Comparison of ENCODE assay signal across 8 cellular contexts in the genomic region with DNA sequence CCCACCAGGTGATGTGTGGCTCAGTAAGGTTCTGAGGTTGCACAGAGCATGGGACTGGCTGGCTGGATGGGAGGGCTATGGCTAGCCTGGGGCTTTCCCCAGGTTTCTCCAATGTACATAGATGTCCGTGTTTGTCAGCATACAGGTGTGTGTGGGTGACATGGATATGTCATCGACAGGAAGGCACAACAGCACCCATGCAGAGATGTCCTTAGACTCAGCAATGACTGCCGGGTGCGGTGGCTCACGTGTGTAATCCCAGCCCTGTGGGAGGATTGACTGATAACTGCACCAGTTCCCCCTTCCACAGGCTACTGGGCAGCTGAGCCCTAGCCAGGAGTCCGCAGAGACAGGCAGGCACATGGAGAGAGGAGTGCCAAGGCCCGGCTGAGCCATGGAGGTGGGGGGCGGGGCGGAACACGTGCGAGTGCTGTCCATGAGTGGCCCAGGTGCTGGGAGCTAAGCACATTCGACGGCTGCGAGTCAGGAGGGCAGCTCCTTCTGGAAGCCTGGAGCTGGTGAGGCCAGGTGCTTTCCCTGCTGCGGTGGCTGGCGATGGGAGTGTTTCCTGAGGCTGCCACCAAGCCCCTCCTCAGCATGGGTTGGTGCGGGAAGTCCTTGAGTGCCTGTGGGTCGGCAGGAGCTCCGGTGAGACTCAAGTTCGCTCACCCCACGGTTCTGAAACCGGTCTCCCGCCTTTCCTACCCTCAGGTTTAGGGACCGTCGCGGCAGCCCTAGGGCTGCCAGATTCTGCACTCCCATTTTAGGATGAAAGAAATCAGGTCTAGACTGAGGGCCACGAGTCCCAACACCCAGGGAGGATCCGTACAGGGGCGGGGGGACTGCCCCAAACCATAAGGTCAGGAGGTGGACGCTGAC. TPM values are rescaled to one million over a fixed set of nuclear protein-coding genes. Genes with fewer than 3 reads are reported as not detected.
DNase-seq lines count a peak whose midpoint lies in the region; ATAC-seq and TF ChIP-seq lines count a peak whose summit lies in the region.

No MANE protein-coding gene starts in this region.

- H3K9me3 Mint-ChIP-seq in activated CD8-positive, alpha-beta T cell treated with anti-CD3 and anti-CD28 coated beads, Interleukin-2, amount 10 ng/mL, durations not matched to agents 7 days and 5 days (ENCODE audit: insufficient read depth): peaks cover 3% of the 10 kb centered on the region

- no peaks in the 10 kb centered on the region for H4K20me1 ChIP-seq in fibroblast of lung (ENCODE audit: control insufficient read depth, extremely low read depth, insufficient read depth, low read length)

- H3K27me3 ChIP-seq in fibroblast of lung (ENCODE audit: control insufficient read depth, insufficient read depth, low read length): no peaks in the 10 kb centered on the region

- H3K9me3 ChIP-seq in fibroblast of lung (ENCODE audit: control insufficient read depth, insufficient read depth, low read depth, low read length): no peaks in the 10 kb centered on the region

- POLR2A ChIA-PET in activated CD8-positive, alpha-beta T cell treated with anti-CD3 and anti-CD28 coated beads, Interleukin-2, amount 10 ng/mL, durations not matched to agents 7 days and 5 days (lab: Charles Lee): interaction anchor here (0.6 to 1.4 kb wide), 5 partner anchors 9 to 139 kb away, joined by 3 to 7 read pairs (median 3); no protein-coding TSS in a partner anchor

- peak overlapping the region; percentile 96 for H3K9ac ChIP-seq in fibroblast of lung (ENCODE audit: insufficient read depth, low read length)

- peak overlapping the region; percentile 94 for H3K4me3 Mint-ChIP-seq in activated CD8-positive, alpha-beta T cell treated with anti-CD3 and anti-CD28 coated beads, Interleukin-2, amount 10 ng/mL, durations not matched to agents 7 days and 5 days

- peaks cover 1% of the 10 kb centered on the region for H3K36me3 ChIP-seq in fibroblast of lung (ENCODE audit: control insufficient read depth, insufficient read depth, low read length)

- ATAC-seq in GM21528 (IDR thresholded peaks at IDR 0.05; ENCODE audit: low FRiP score, unreplicated experiment) (peak; percentile 11), omental fat pad (ENCODE audit: low FRiP score) (peak; percentile 21), HG02763 (IDR thresholded peaks at IDR 0.05; ENCODE audit: unreplicated experiment) (no peak)
- no peak for ATAC-seq in activated CD8-positive, alpha-beta T cell treated with anti-CD3 and anti-CD28 coated beads, Interleukin-2, amount 10 ng/mL, durations not matched to agents 7 days and 5 days

- peaks cover 41% of the 10 kb centered on the region for H3K4me1 Mint-ChIP-seq in activated CD8-positive, alpha-beta T cell treated with anti-CD3 and anti-CD28 coated beads, Interleukin-2, amount 10 ng/mL, durations not matched to agents 7 days and 5 days (ENCODE audit: low read depth)

- peak overlapping the region; percentile 98 for H3K27ac Mint-ChIP-seq in activated CD8-positive, alpha-beta T cell treated with anti-CD3 and anti-CD28 coated beads, Interleukin-2, amount 10 ng/mL, durations not matched to agents 7 days and 5 days

- peak overlapping the region; percentile 85 for H2AFZ ChIP-seq in fibroblast of lung (ENCODE audit: low read length)

- no peaks in the 10 kb centered on the region for H3K79me2 ChIP-seq in fibroblast of lung (ENCODE audit: control insufficient read depth, insufficient read depth, low read length)

- peak overlapping the region; percentile 85 for H3K27ac ChIP-seq in fibroblast of lung (ENCODE audit: insufficient read depth, low read length)

- peak; percentile 30 for DNase-seq in ACHN
- peak; percentile 24 for DNase-seq in NCI-H1417 treated with DMSO at 0.1 percent for 48 hours (lab: John Stamatoyannopoulos, UW)
- DNase-seq in activated CD8-positive, alpha-beta T cell treated with anti-CD3 and anti-CD28 coated beads, Interleukin-2, amount 10 ng/mL, durations not matched to agents 7 days and 5 days: no peak
- peak in 1 of 2 donors; percentile 15 for DNase-seq in fibroblast of lung (ENCODE audit: low read depth in 2 of 2)
- no peak for DNase-seq in omental fat pad (ENCODE audit: low spot score)
- no peak for DNase-seq in COLO829 (ENCODE audit: low spot score)

- peak overlapping the region; percentile 60 to 84 (median 65) for H3K4me3 ChIP-seq in fibroblast of lung (replicated peaks in 1 of 4; ENCODE audit: control extremely low read depth in 1 of 4, insufficient read depth in 1 of 4, low read depth in 3 of 4, low read length in 4 of 4)

- no peaks in the 10 kb centered on the region for H3K4me1 ChIP-seq in fibroblast of lung (ENCODE audit: control insufficient read depth, extremely low read depth, insufficient read depth, low read length)

- peaks cover 12% of the 10 kb centered on the region for H3K36me3 Mint-ChIP-seq in activated CD8-positive, alpha-beta T cell treated with anti-CD3 and anti-CD28 coated beads, Interleukin-2, amount 10 ng/mL, durations not matched to agents 7 days and 5 days (ENCODE audit: low read depth)

- in situ Hi-C loops in ACHN (cut with HindIII; ENCODE audit: low pct_ligation_motif_present, low pct_unique_long_range_greater_than_20kb, low sequenced_read_pairs): no loop called here

- peaks cover 6% of the 10 kb centered on the region for H3K27me3 Mint-ChIP-seq in activated CD8-positive, alpha-beta T cell treated with anti-CD3 and anti-CD28 coated beads, Interleukin-2, amount 10 ng/mL, durations not matched to agents 7 days and 5 days (ENCODE audit: low read depth)

- CTCF ChIA-PET in activated CD8-positive, alpha-beta T cell treated with anti-CD3 and anti-CD28 coated beads, Interleukin-2, amount 10 ng/mL, durations not matched to agents 7 days and 5 days (lab: Charles Lee): interaction anchor here (1.1 to 1.5 kb wide), 2 partner anchors 14 to 17 kb away, joined by 3 to 7 read pairs; no protein-coding TSS in a partner anchor

- TF ChIP-seq CTCF in fibroblast of lung (conservative IDR thresholded peaks at IDR 0.05 in 1 of 2, IDR thresholded peaks at IDR 0.05 in 1 of 2; ENCODE audit: low read depth in 1 of 2, low read length in 2 of 2) (no peak), omental fat pad (IDR thresholded peaks at IDR 0.05) (no peak)

- H3K4me2 ChIP-seq in fibroblast of lung (ENCODE audit: extremely low read depth, insufficient read depth, low read length): peak overlapping the region; percentile 97

RNA-seq across cellular contexts. Expression of a gene that starts 0.9 kb away (rescaled TPM):
- total RNA-seq in activated CD8-positive, alpha-beta T cell treated with anti-CD3 and anti-CD28 coated beads, Interleukin-2, amount 10 ng/mL, durations not matched to agents 7 days and 5 days: 10 to 100 TPM; 27.0 to 33.7 TPM
- 22.3 and 35.7 TPM in 2 replicates for total RNA-seq in fibroblast of lung
- 6.3 and 8.3 TPM in 2 replicates for polyA plus RNA-seq in fibroblast of lung
- 15.6 and 19.2 TPM in 2 replicates for polyA plus RNA-seq in fibroblast of lung (2012)
- 18.5 and 24.8 TPM in 2 replicates for polyA minus RNA-seq in fibroblast of lung (ENCODE audit: low replicate concordance)
- 10 to 100 TPM; 12.6 to 24.3 (median 15.1) TPM for total RNA-seq in omental fat pad

RNA-seq across cellular contexts. Expression of a gene that starts 15.6 kb away (rescaled TPM):
- total RNA-seq in activated CD8-positive, alpha-beta T cell treated with anti-CD3 and anti-CD28 coated beads, Interleukin-2, amount 10 ng/mL, durations not matched to agents 7 days and 5 days: under 1 TPM; 0.29 to 0.42 TPM
- total RNA-seq in fibroblast of lung: 0.50 and 0.51 TPM in 2 replicates
- polyA plus RNA-seq in fibroblast of lung: 0.02 TPM in 2 replicates
- 0.09 TPM in 1 of 2 replicates, not detected in the other for polyA plus RNA-seq in fibroblast of lung (2012)
- polyA minus RNA-seq in fibroblast of lung (ENCODE audit: low replicate concordance): 0.12 TPM in 1 of 2 replicates, not detected in the other
- total RNA-seq in omental fat pad: not detected

RNA-seq across cellular contexts. Expression of a gene that starts 29.5 kb away (rescaled TPM):
- not detected for total RNA-seq in activated CD8-positive, alpha-beta T cell treated with anti-CD3 and anti-CD28 coated beads, Interleukin-2, amount 10 ng/mL, durations not matched to agents 7 days and 5 days
- not detected in 2 replicates for total RNA-seq in fibroblast of lung
- not detected in 2 replicates for polyA plus RNA-seq in fibroblast of lung
- 0.06 TPM in 1 of 2 replicates, not detected in the other for polyA plus RNA-seq in fibroblast of lung (2012)
- not detected in 2 replicates for polyA minus RNA-seq in fibroblast of lung (ENCODE audit: low replicate concordance)
- not detected for total RNA-seq in omental fat pad

RNA-seq across cellular contexts. Expression of a gene that starts 39.5 kb away (rescaled TPM):
- total RNA-seq in activated CD8-positive, alpha-beta T cell treated with anti-CD3 and anti-CD28 coated beads, Interleukin-2, amount 10 ng/mL, durations not matched to agents 7 days and 5 days: 10 to 100 TPM; 35.5 to 38.1 TPM
- total RNA-seq in fibroblast of lung (73.7 and 102 TPM in 2 replicates), omental fat pad (10 to 100 TPM in 2 of 4 donors, 1 to 10 TPM in 2; 4.8 to 13.9 (median 10.8) TPM)
- polyA plus RNA-seq in fibroblast of lung: 34.2 and 56.8 TPM in 2 replicates
- 52.2 and 74.6 TPM in 2 replicates for polyA plus RNA-seq in fibroblast of lung (2012)
- polyA minus RNA-seq in fibroblast of lung (ENCODE audit: low replicate concordance): 85.0 and 116 TPM in 2 replicates

RNA-seq across cellular contexts. Expression of a gene that starts 46.1 kb away (rescaled TPM):
- total RNA-seq in activated CD8-positive, alpha-beta T cell treated with anti-CD3 and anti-CD28 coated beads, Interleukin-2, amount 10 ng/mL, durations not matched to agents 7 days and 5 days: 10 to 100 TPM; 86.7 to 87.7 TPM
- total RNA-seq in fibroblast of lung (15.2 and 30.4 TPM in 2 replicates), omental fat pad (10 to 100 TPM; 41.1 to 77.2 (median 59.8) TPM)
- 29.2 and 51.3 TPM in 2 replicates for polyA plus RNA-seq in fibroblast of lung
- polyA plus RNA-seq in fibroblast of lung (2012): 46.8 and 90.9 TPM in 2 replicates
- 7.5 and 23.1 TPM in 2 replicates for polyA minus RNA-seq in fibroblast of lung (ENCODE audit: low replicate concordance)

Comparison
In these comparisons a context has a peak if more than half of its experiments do, and no peak if none do; other contexts are left out.
1. DNase-seq: peak in ACHN (single experiment) and NCI-H1417 treated with DMSO at 0.1 percent for 48 hours (single experiment); none in activated CD8-positive, alpha-beta T cell treated with anti-CD3 and anti-CD28 coated beads, Interleukin-2, amount 10 ng/mL, durations not matched to agents 7 days and 5 days (single experiment), omental fat pad (single experiment) and COLO829 (single experiment).
2. ATAC-seq: peak in GM21528 (single experiment) and omental fat pad (single experiment); none in activated CD8-positive, alpha-beta T cell treated with anti-CD3 and anti-CD28 coated beads, Interleukin-2, amount 10 ng/mL, durations not matched to agents 7 days and 5 days (single experiment) and HG02763 (single experiment).